ENCODE assay signal across 32 cellular contexts in genomic region chr11:15912291-15912690, GRCh38.
"Had no signal": no experiment of that assay in that cellular context is flagged by ENCODE, and none has a peak within 500 bp of the region (broad histone marks: within the 10 kb centered on the region; RNA-seq: fewer than 3 reads in every experiment).

No MANE protein-coding gene starts in this region.

- H3K27ac Mint-ChIP-seq: activated naive CD4-positive, alpha-beta T cell treated with anti-CD3 and anti-CD28 coated beads for 36 hours; activated naive CD8-positive, alpha-beta T cell treated with anti-CD3 and anti-CD28 coated beads, Interleukin-2, amount 10 ng/mL, durations not matched to agents 7 days and 5 days; activated T-helper 1 cell treated with anti-CD3 and anti-CD28 coated beads, Interleukin-12 subunit alpha, Interleukin-12 subunit beta, Interleukin-2, Interleukin-4 antibody, amounts not matched to agents 30 ng/mL and 10 ng/mL and 1 ng/mL, durations not matched to agents 14 hours and 24 hours and 36 hours; naive thymus-derived CD8-positive, alpha-beta T cell; stimulated activated naive CD8-positive, alpha-beta T cell treated with anti-CD3 and anti-CD28 coated beads, Interleukin-15, Interleukin-2, amounts not matched to agents 100 ng/mL and 50 ng/mL, for 24 hours; T-helper 1 cell treated with Interleukin-12 subunit alpha and Interleukin-12 subunit beta and Interleukin-4 antibody, amounts not matched to agents 30 μg/mL and 1 μg/mL, for 36 hours had no signal

- H3K36me3 ChIP-seq: brain microvascular endothelial cell, colonic mucosa, gastrocnemius medialis, right lobe of liver, tibial nerve, WERI-Rb-1 had no signal

- H3K27ac ChIP-seq: brain microvascular endothelial cell, colonic mucosa, gastrocnemius medialis, hepatocyte, right lobe of liver, skin epidermis, WERI-Rb-1 had no signal

- ATAC-seq: activated CD4-positive, CD25-positive, alpha-beta regulatory T cell treated with anti-CD3 and anti-CD28 coated beads, Interleukin-2, amount 50 U/mL, for 24 hours; left colon; naive thymus-derived CD8-positive, alpha-beta T cell had no signal

- H3K4me3 Mint-ChIP-seq: activated naive CD4-positive, alpha-beta T cell treated with anti-CD3 and anti-CD28 coated beads for 36 hours; activated naive CD8-positive, alpha-beta T cell treated with anti-CD3 and anti-CD28 coated beads, Interleukin-2, amount 10 ng/mL, durations not matched to agents 7 days and 5 days; activated T-helper 1 cell treated with anti-CD3 and anti-CD28 coated beads, Interleukin-12 subunit alpha, Interleukin-12 subunit beta, Interleukin-2, Interleukin-4 antibody, amounts not matched to agents 30 ng/mL and 10 ng/mL and 1 ng/mL, durations not matched to agents 14 hours and 24 hours and 36 hours; naive thymus-derived CD8-positive, alpha-beta T cell; neural crest cell; stimulated activated naive CD8-positive, alpha-beta T cell treated with anti-CD3 and anti-CD28 coated beads, Interleukin-15, Interleukin-2, amounts not matched to agents 100 ng/mL and 50 ng/mL, for 24 hours; T-helper 1 cell treated with Interleukin-12 subunit alpha and Interleukin-12 subunit beta and Interleukin-4 antibody, amounts not matched to agents 30 μg/mL and 1 μg/mL, for 36 hours had no signal

- H3K4me3 ChIP-seq: colonic mucosa, dorsolateral prefrontal cortex, gastrocnemius medialis, hepatocyte, right lobe of liver, skin epidermis, tibial nerve had no signal

- H3K4me1 ChIP-seq: colonic mucosa, gastrocnemius medialis, right lobe of liver had no signal

- H3K27me3 ChIP-seq: brain microvascular endothelial cell, colonic mucosa, gastrocnemius medialis, hepatocyte, right lobe of liver, tibial nerve had no signal

- H3K36me3 Mint-ChIP-seq: activated naive CD8-positive, alpha-beta T cell treated with anti-CD3 and anti-CD28 coated beads, Interleukin-2, amount 10 ng/mL, durations not matched to agents 7 days and 5 days; naive thymus-derived CD8-positive, alpha-beta T cell had no signal

- H3K27me3 Mint-ChIP-seq: activated naive CD8-positive, alpha-beta T cell treated with anti-CD3 and anti-CD28 coated beads, Interleukin-2, amount 10 ng/mL, durations not matched to agents 7 days and 5 days; naive thymus-derived CD8-positive, alpha-beta T cell; stimulated activated naive CD8-positive, alpha-beta T cell treated with anti-CD3 and anti-CD28 coated beads, Interleukin-15, Interleukin-2, amounts not matched to agents 100 ng/mL and 50 ng/mL, for 24 hours had no signal

- DNase-seq: activated CD4-positive, alpha-beta T cell treated with anti-CD3 and anti-CD28 coated beads for 48 hours; activated CD4-positive, alpha-beta T cell treated with anti-CD3 and anti-CD28 coated beads, Interleukin-2, amount 50 U/mL, for 48 hours; activated CD8-positive, alpha-beta memory T cell treated with anti-CD3 and anti-CD28 coated beads, Interleukin-2, amount 50 U/mL, for 4 hours; activated naive CD4-positive, alpha-beta T cell treated with anti-CD3 and anti-CD28 coated beads for 36 hours; activated naive CD8-positive, alpha-beta T cell treated with anti-CD3 and anti-CD28 coated beads, Interleukin-2, amount 10 ng/mL, durations not matched to agents 7 days and 5 days; activated T-cell treated with anti-CD3 and anti-CD28 coated beads, Interleukin-2, amount 50 U/mL, for 1 hour; brain microvascular endothelial cell; central memory CD4-positive, alpha-beta T cell; colonic mucosa; effector memory CD4-positive, alpha-beta T cell; erythroblast; glutamatergic neuron; left colon; mammary epithelial cell; naive thymus-derived CD8-positive, alpha-beta T cell; occipital lobe; right lobe of liver; stimulated activated CD4-positive, alpha-beta T cell treated with anti-CD3 and anti-CD28 coated beads, Interleukin-12 subunit alpha, Interleukin-12 subunit beta, amount 100 ng/mL, for 4 hours; stimulated activated CD4-positive, alpha-beta T cell treated with anti-CD3 and anti-CD28 coated beads, Interleukin-4, amount 100 ng/mL, for 1 hour; SW 1271; T-helper 9 cell; WERI-Rb-1 had no signal

- H3K9me3 Mint-ChIP-seq: activated naive CD4-positive, alpha-beta T cell treated with anti-CD3 and anti-CD28 coated beads for 36 hours; activated naive CD8-positive, alpha-beta T cell treated with anti-CD3 and anti-CD28 coated beads, Interleukin-2, amount 10 ng/mL, durations not matched to agents 7 days and 5 days; activated T-helper 1 cell treated with anti-CD3 and anti-CD28 coated beads, Interleukin-12 subunit alpha, Interleukin-12 subunit beta, Interleukin-2, Interleukin-4 antibody, amounts not matched to agents 30 ng/mL and 10 ng/mL and 1 ng/mL, durations not matched to agents 14 hours and 24 hours and 36 hours; naive thymus-derived CD8-positive, alpha-beta T cell; stimulated activated naive CD8-positive, alpha-beta T cell treated with anti-CD3 and anti-CD28 coated beads, Interleukin-15, Interleukin-2, amounts not matched to agents 100 ng/mL and 50 ng/mL, for 24 hours; T-helper 1 cell treated with Interleukin-12 subunit alpha and Interleukin-12 subunit beta and Interleukin-4 antibody, amounts not matched to agents 30 μg/mL and 1 μg/mL, for 36 hours had no signal

- H3K9me3 ChIP-seq: colonic mucosa, gastrocnemius medialis, right lobe of liver had no signal

- H3K4me1 Mint-ChIP-seq: activated naive CD8-positive, alpha-beta T cell treated with anti-CD3 and anti-CD28 coated beads, Interleukin-2, amount 10 ng/mL, durations not matched to agents 7 days and 5 days; naive thymus-derived CD8-positive, alpha-beta T cell had no signal
